In the genomic region with DNA sequence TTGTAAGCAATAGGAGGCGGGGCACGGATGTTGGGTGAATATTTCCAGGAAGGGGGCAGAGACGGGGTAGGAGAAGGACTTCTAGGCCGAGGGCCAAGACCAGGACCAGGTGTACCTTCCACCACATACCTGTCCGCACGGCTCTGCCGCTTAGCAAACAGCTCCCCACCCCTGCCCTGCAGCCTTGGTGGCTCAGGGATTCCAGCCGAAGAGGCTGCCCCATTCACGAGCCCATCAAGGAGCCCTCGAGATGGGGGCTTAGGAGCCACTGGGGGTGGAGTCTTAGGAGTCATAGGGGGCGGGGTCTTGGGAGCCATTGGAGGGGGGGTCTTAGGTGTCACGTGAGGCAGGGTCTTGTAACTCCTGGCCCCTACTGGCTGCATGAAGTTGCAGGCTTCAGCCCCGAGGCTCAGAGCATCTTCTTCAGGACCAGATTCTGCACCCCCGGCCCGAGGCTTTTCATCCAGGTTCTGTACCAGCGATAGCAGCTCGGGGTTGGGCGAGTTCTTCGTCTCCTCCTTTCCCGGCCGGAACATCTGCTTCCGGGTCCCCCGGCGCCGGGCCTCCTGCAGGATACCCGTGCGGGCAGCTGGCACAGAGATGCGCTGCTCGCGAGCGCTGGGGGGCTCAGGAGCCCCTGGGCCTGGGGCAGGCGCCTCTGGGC, we compare ENCODE assay signal across 8 cellular contexts. TPM values are rescaled to one million over a fixed set of nuclear protein-coding genes. Genes with fewer than 3 reads are reported as not detected.
DNase-seq lines count a peak whose midpoint lies in the region; ATAC-seq, FAIRE-seq and TF ChIP-seq lines count a peak whose summit lies in the region.

No MANE protein-coding gene starts in this region.

- POLR2A ChIA-PET in Caco-2 (lab: Charles Lee): interaction anchor here (1.0 kb wide), 1 partner anchor 134 kb away, joined by 4 read pairs; the partner anchor contains the start of gene CHCHD1

- H3K9me3 ChIP-seq in Caco-2: no peaks in the 10 kb centered on the region

- no TSS peak for BruUV-seq in Caco-2 (replicated peaks; lab: Mats Ljungman, UMichigan)

- ATAC-seq in HG03457 (IDR thresholded peaks at IDR 0.05; ENCODE audit: unreplicated experiment) (no peak), GM18870 (IDR thresholded peaks at IDR 0.05; ENCODE audit: unreplicated experiment) (no peak)

- peak overlapping the region; percentile 16 for H3K4me3 ChIP-seq in Caco-2 (ENCODE audit: low read depth, low read length)
- peak overlapping the region; percentile 57 for H3K4me3 ChIP-seq in iPS-11a (ENCODE audit: low read depth, low read length)
- peak overlapping the region; percentile 70 for H3K4me3 ChIP-seq in retinal pigment epithelial cell (ENCODE audit: low read length)

- H3K27ac Mint-ChIP-seq in Caco-2 (ENCODE audit: unreplicated experiment): peak overlapping the region; percentile 7

- DNase-seq in Caco-2 (no peak), NCI-H2029 treated with DMSO at 0.1 percent for 48 hours (lab: John Stamatoyannopoulos, UW) (peak; percentile 9), astrocyte of the hippocampus (ENCODE audit: low read depth, low spot score) (peak; percentile 57), retinal pigment epithelial cell (ENCODE audit: low read depth) (no peak), urothelium cell line (ENCODE audit: low spot score) (no peak)

- FAIRE-seq in urothelium cell line (lab: Jason Lieb, UNC): no peak

- TF ChIP-seq CTCF in Caco-2 (IDR thresholded peaks at IDR 0.05; ENCODE audit: insufficient read depth in 1 of 2, low read depth in 1 of 2, low read length in 1 of 2, severe bottlenecking in 1 of 2, unreplicated experiment in 1 of 2) (no peak), retinal pigment epithelial cell (conservative IDR thresholded peaks at IDR 0.05; ENCODE audit: low read depth, low read length) (peak; percentile 16)

- H3K27me3 ChIP-seq in Caco-2 (replicated peaks; ENCODE audit: control insufficient read depth, insufficient read depth, low read length): no peaks in the 10 kb centered on the region

- intact Hi-C loops in Caco-2 (cut with micrococcal nuclease; ENCODE audit: unreplicated experiment): loop anchor here (10.0 kb wide), 1 partner anchor 233 kb away; the partner anchor contains the start of gene ANXA7

- peaks cover 44% of the 10 kb centered on the region for H3K4me1 Mint-ChIP-seq in Caco-2 (ENCODE audit: low read depth, unreplicated experiment)

- CTCF ChIA-PET in Caco-2 (lab: Charles Lee): no interaction called here

- peaks cover 41% of the 10 kb centered on the region for H3K4me1 ChIP-seq in Caco-2

- H3K4me3 Mint-ChIP-seq in Caco-2 (ENCODE audit: unreplicated experiment): no peak overlapping the region

- no peaks in the 10 kb centered on the region for H3K27me3 Mint-ChIP-seq in Caco-2 (ENCODE audit: insufficient read depth, unreplicated experiment)

- H3K36me3 Mint-ChIP-seq in Caco-2 (ENCODE audit: insufficient read depth, unreplicated experiment): peaks cover 4% of the 10 kb centered on the region

- no peaks in the 10 kb centered on the region for H3K9me3 Mint-ChIP-seq in Caco-2 (ENCODE audit: unreplicated experiment)

- no peaks in the 10 kb centered on the region for H3K36me3 ChIP-seq in Caco-2 (ENCODE audit: control insufficient read depth, insufficient read depth, low read length)

RNA-seq across cellular contexts. Expression of gene MYOZ1, which starts 6.1 kb away (rescaled TPM):
- total RNA-seq in Caco-2 (2022): 0.35 and 0.52 TPM in 2 replicates

RNA-seq across cellular contexts. Expression of gene SYNPO2L, which starts 8.5 kb away (rescaled TPM):
- 0.12 and 0.16 TPM in 2 replicates for total RNA-seq in Caco-2 (2022)

RNA-seq across cellular contexts. Expression of gene AGAP5, which starts 50.6 kb away (rescaled TPM):
- 14.3 and 16.7 TPM in 2 replicates for total RNA-seq in Caco-2 (2022)

RNA-seq across cellular contexts. Expression of gene USP54, which starts 56.2 kb away (rescaled TPM):
- total RNA-seq in Caco-2 (2022): 43.5 and 45.8 TPM in 2 replicates

Comparison
In these comparisons a context has a peak if more than half of its experiments do, and no peak if none do; other contexts are left out.
1. DNase-seq: peak in NCI-H2029 treated with DMSO at 0.1 percent for 48 hours (single experiment) and astrocyte of the hippocampus (single experiment); none in Caco-2 (0 of 2), retinal pigment epithelial cell (single experiment) and urothelium cell line (single experiment).
2. H3K4me3 ChIP-seq: peak in every context shown above with its lines; median percentile 70 in retinal pigment epithelial cell; 57 in iPS-11a; 16 in Caco-2.